ENCODE assay signal across 1 cellular context in the genomic region with DNA sequence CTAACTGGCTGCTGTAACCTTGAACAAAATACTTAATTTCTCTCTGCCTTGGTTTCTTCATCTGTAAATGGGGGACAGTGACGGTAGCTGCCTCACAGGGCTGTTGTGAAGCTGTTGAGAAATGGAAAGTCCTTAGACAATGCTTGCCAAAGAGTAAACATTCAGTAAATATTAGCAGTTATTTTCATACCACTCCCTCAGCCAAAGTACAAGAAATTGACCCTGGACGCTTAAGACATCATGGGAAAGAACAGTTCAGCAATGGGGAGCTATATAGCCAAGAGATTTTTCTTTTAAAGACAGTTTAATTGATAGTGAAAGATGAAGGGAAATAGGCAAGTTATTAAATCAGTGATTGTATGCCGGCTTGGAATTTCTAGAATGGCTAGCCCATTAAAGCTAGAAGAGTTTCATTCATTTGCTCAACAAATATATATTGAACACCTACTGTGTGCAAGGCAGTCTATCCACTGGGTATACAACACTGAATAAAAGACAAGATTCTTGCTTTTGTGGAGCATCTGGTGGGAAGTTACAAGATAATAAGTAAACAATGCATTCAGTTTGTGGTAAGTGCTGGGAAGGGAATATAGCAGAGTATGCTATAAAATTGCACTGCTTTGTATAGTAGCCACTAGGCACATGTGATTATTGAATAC.
TF ChIP-seq lines count a peak whose summit lies in the region.

No MANE protein-coding gene starts in this region.

TF ChIP-seq in A549, 52 proteins besides CTCF, POLR2A, EP300 and RAD21 (continued from another document):
- TF ChIP-seq ATOH8 (CRISPR knock-in tag; IDR thresholded peaks at IDR 0.05; ENCODE audit: low read depth) (no peak), HOXA7 (CRISPR knock-in tag; IDR thresholded peaks at IDR 0.05) (no peak), BCL3 (IDR thresholded peaks at IDR 0.05) (no peak), USF2 (IDR thresholded peaks at IDR 0.05) (no peak)
